17 cellular contexts compared by ENCODE assay signal in the genomic region with DNA sequence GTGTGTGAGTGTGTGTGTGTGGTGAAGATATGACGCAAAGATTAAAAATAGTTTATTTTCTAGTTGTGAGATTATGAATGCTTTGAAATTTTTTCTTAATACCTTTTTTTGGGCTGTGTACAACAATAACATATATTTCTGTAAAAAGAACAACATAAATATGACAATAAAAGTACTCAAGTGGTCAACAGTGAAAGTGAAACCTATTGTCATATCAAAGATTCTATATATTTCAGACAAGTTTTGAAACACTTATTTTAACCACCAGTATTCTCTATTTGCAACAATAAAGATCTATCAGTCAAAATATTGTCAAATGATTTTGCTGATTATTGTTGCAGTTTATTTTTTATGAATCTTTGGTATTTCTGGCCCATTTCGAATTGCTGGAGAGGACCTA.
A peak's percentile ranks its signal among the peaks of the same experiment; 100 is the strongest.
DNase-seq lines count a peak whose midpoint lies in the region; ATAC-seq and TF ChIP-seq lines count a peak whose summit lies in the region.
"Had no signal": no experiment of that assay in that cellular context is flagged by ENCODE, and none has a peak within 500 bp of the region (broad histone marks: within the 10 kb centered on the region; RNA-seq: fewer than 3 reads in every experiment).

No MANE protein-coding gene starts in this region.

- no peaks in the 10 kb centered on the region for H3K36me3 ChIP-seq in KMS-11 (ENCODE audit: insufficient read depth)
- H3K36me3 ChIP-seq: BLaER1 treated with 17β-estradiol and CSF1 and Interleukin-3, amounts not matched to agents 10 nM and 100 nM had no signal

- no peaks in the 10 kb centered on the region for H3K79me2 ChIP-seq in KMS-11 (ENCODE audit: insufficient read depth, low read depth)

- H3K4me3 ChIP-seq in GM12865 (ENCODE audit: low read depth, low read length), result no peak overlapping the region
- H3K4me3 ChIP-seq in KMS-11 (IDR thresholded peaks at IDR 0.05; ENCODE audit: insufficient read depth, low read depth, low read length), result no peak overlapping the region
- H3K4me3 ChIP-seq: A549; BLaER1 treated with 17β-estradiol and CSF1 and Interleukin-3, amounts not matched to agents 10 nM and 100 nM had no signal

- no peak overlapping the region for H2AFZ ChIP-seq in KMS-11 (ENCODE audit: low read depth)

- TF ChIP-seq CTCF in GM12865 (IDR thresholded peaks at IDR 0.05; ENCODE audit: insufficient read depth, low read depth, low read length, missing control alignments) (no peak), KMS-11 (conservative IDR thresholded peaks at IDR 0.05; ENCODE audit: low read depth, low read length) (no peak)

- no peak overlapping the region for H3K9ac ChIP-seq in KMS-11
- H3K9ac ChIP-seq: BLaER1 treated with 17β-estradiol and CSF1 and Interleukin-3, amounts not matched to agents 10 nM and 100 nM had no signal

- H3K4me2 ChIP-seq in KMS-11, result peak overlapping the region; percentile 19; the same call in 1 of the 2 replicates
- H3K4me2 ChIP-seq: A549; BLaER1 treated with 17β-estradiol and CSF1 and Interleukin-3, amounts not matched to agents 10 nM and 100 nM had no signal

- peaks cover 8% of the 10 kb centered on the region for H3K4me1 ChIP-seq in KMS-11 (ENCODE audit: low read depth, poor library complexity, severe bottlenecking)
- H3K4me1 ChIP-seq: A549; BLaER1 treated with 17β-estradiol and CSF1 and Interleukin-3, amounts not matched to agents 10 nM and 100 nM; Caco-2 had no signal

- no peaks in the 10 kb centered on the region for H3K27me3 ChIP-seq in KMS-11 (ENCODE audit: insufficient read depth, low read depth)
- H3K27me3 ChIP-seq: BLaER1 treated with 17β-estradiol and CSF1 and Interleukin-3, amounts not matched to agents 10 nM and 100 nM had no signal

- peak; percentile 3 for DNase-seq in GM12865 (ENCODE audit: low read depth)
- peak; percentile 31 for DNase-seq in OCI-M1 (lab: John Stamatoyannopoulos, UW)
- DNase-seq in UCSD-AML1 (lab: John Stamatoyannopoulos, UW; ENCODE audit: unreplicated experiment), result no peak
- DNase-seq: AML-193; Caco-2; Calu3; CD4-positive, alpha-beta T cell; CD8-positive, alpha-beta T cell; DMS79 treated with DMSO at 0.1 percent for 48 hours; GF-D8 had no signal

- no peaks in the 10 kb centered on the region for H4K20me1 ChIP-seq in KMS-11 (ENCODE audit: insufficient read depth)
- H4K20me1 ChIP-seq: BLaER1 treated with 17β-estradiol and CSF1 and Interleukin-3, amounts not matched to agents 10 nM and 100 nM had no signal

- no peak for ATAC-seq in GM21381 (IDR thresholded peaks at IDR 0.05; ENCODE audit: unreplicated experiment)
- no peak for ATAC-seq in HG03196 (IDR thresholded peaks at IDR 0.05; ENCODE audit: unreplicated experiment)
- ATAC-seq: A549; CD8-positive, alpha-beta T cell had no signal

- no peak overlapping the region for H3K27ac ChIP-seq in KMS-11
- H3K27ac ChIP-seq: 22Rv1; A549; BLaER1 treated with 17β-estradiol and CSF1 and Interleukin-3, amounts not matched to agents 10 nM and 100 nM; C4-2B had no signal
